In genomic region chr1:200379431-200379755, GRCh38 we compare ENCODE assay signal across 12 cellular contexts. TPM values are rescaled to one million over a fixed set of nuclear protein-coding genes. Genes with fewer than 3 reads are reported as not detected.
DNase-seq lines count a peak whose midpoint lies in the region; ATAC-seq, FAIRE-seq and TF ChIP-seq lines count a peak whose summit lies in the region.
"Had no signal": no experiment of that assay in that cellular context is flagged by ENCODE, and none has a peak within 500 bp of the region (broad histone marks: within the 10 kb centered on the region; RNA-seq: fewer than 3 reads in every experiment).

No MANE protein-coding gene starts in this region.

- no peaks in the 10 kb centered on the region for H3K9me3 ChIP-seq in HEK293 (ENCODE audit: control insufficient read depth, insufficient read depth, low read depth, low read length)
- H3K9me3 ChIP-seq in keratinocyte (ENCODE audit: control insufficient read depth, low read depth, low read length), result no peaks in the 10 kb centered on the region
- H3K9me3 ChIP-seq in MM.1S (replicated peaks; ENCODE audit: insufficient read depth, low read length), result no peaks in the 10 kb centered on the region
- H3K9me3 ChIP-seq: testis had no signal

- H3K9me2 ChIP-seq in MM.1S (replicated peaks; ENCODE audit: insufficient read depth, low read length), result no peaks in the 10 kb centered on the region

- H3K9ac ChIP-seq in keratinocyte (ENCODE audit: control insufficient read depth, extremely low read depth, insufficient read depth, low read length) (peak overlapping the region; percentile 46), MM.1S (ENCODE audit: low read length) (no peak overlapping the region)
- H3K9ac ChIP-seq: neural progenitor cell had no signal

- TF ChIP-seq CTCF in HEK293 (tag by site-specific recombination; IDR thresholded peaks at IDR 0.05), result no peak
- TF ChIP-seq CTCF in keratinocyte (optimal IDR thresholded peaks at IDR 0.05 in 1 of 3, IDR thresholded peaks at IDR 0.05 in 1 of 3, conservative IDR thresholded peaks at IDR 0.05 in 1 of 3; ENCODE audit: extremely low read depth in 1 of 3, insufficient read depth in 2 of 3, low read length in 3 of 3), result no peak
- TF ChIP-seq CTCF in MM.1S (IDR thresholded peaks at IDR 0.05; ENCODE audit: low read length), result no peak

- dilution Hi-C loops in keratinocyte (cut with MboI; ENCODE audit: extremely low pct_ligation_motif_present, low sequenced_read_pairs), result no loop called here

- POLR2A ChIA-PET in HEK293 (lab: Yijun Ruan, JAX), result interaction anchor here (0.7 kb wide), 1 partner anchor 31 kb away, joined by 3 read pairs; the partner anchor contains the start of gene ZNF281

- no peak overlapping the region for H3K4me3 ChIP-seq in HEK293 (ENCODE audit: low read depth, low read length)
- H3K4me3 ChIP-seq in keratinocyte (ENCODE audit: control insufficient read depth in 2 of 3, extremely low read depth in 1 of 3, insufficient read depth in 2 of 3, low read depth in 1 of 3, low read length in 3 of 3), result no peak overlapping the region
- no peak overlapping the region for H3K4me3 ChIP-seq in MM.1S (ENCODE audit: low read length)
- H3K4me3 ChIP-seq: neural progenitor cell, testis had no signal

- FAIRE-seq in keratinocyte (lab: Jason Lieb, UNC), result peak; percentile 81

- H3K4me2 ChIP-seq in keratinocyte (ENCODE audit: control insufficient read depth, extremely low read depth, insufficient read depth, low read depth, low read length) (peak overlapping the region; percentile 74), MM.1S (ENCODE audit: low read depth, low read length) (no peak overlapping the region)
- H3K4me2 ChIP-seq: neural progenitor cell had no signal

- no peak overlapping the region for H2AFZ ChIP-seq in keratinocyte (ENCODE audit: control insufficient read depth, low read length)
- no peak overlapping the region for H2AFZ ChIP-seq in MM.1S (ENCODE audit: low read length)
- H2AFZ ChIP-seq: neural progenitor cell had no signal

- H3K4me1 ChIP-seq in HEK293 (ENCODE audit: control insufficient read depth, insufficient read depth, low read length) (peaks cover 4% of the 10 kb centered on the region; the same call in 1 of the 2 replicates), keratinocyte (ENCODE audit: control insufficient read depth, extremely low read depth, insufficient read depth, low read length) (peaks cover 63% of the 10 kb centered on the region), MM.1S (ENCODE audit: low read length) (no peaks in the 10 kb centered on the region)
- H3K4me1 ChIP-seq: testis had no signal

- H3K79me2 ChIP-seq in keratinocyte (ENCODE audit: control insufficient read depth, insufficient read depth, low read length) (no peaks in the 10 kb centered on the region), MM.1S (ENCODE audit: low read length) (no peaks in the 10 kb centered on the region)

- CTCF ChIA-PET in HEK293 (lab: Yijun Ruan, JAX), result no interaction called here

- H4K20me1 ChIP-seq in keratinocyte (ENCODE audit: control insufficient read depth, extremely low read depth, insufficient read depth, low read length), result no peaks in the 10 kb centered on the region
- H4K20me1 ChIP-seq in MM.1S (ENCODE audit: insufficient read depth, low read length), result no peaks in the 10 kb centered on the region

- no peak for ATAC-seq in HG03457 (IDR thresholded peaks at IDR 0.05; ENCODE audit: unreplicated experiment)

- DNase-seq in A172 (ENCODE audit: low spot score) (peak; percentile 95), amniotic stem cell (lab: John Stamatoyannopoulos, UW) (peak; percentile 66), keratinocyte (ENCODE audit: low read depth, low spot score) (peak; percentile 50), MM.1S (no peak), NCI-H2081 (lab: John Stamatoyannopoulos, UW) (no peak)
- DNase-seq in activated T-cell treated with anti-CD3 and anti-CD28 coated beads, Interleukin-2, amount 50 U/mL, for 1 hour, result no peak
- DNase-seq: AML-193; stimulated activated CD4-positive, alpha-beta T cell treated with anti-CD3 and anti-CD28 coated beads, Interleukin-4, amount 100 ng/mL, for 24 hours; testis had no signal

- no peaks in the 10 kb centered on the region for H3K36me3 ChIP-seq in HEK293 (ENCODE audit: control insufficient read depth in 2 of 2, insufficient read depth in 1 of 2, low read length in 2 of 2)
- H3K36me3 ChIP-seq in keratinocyte (ENCODE audit: control insufficient read depth in 2 of 2, extremely low read depth in 1 of 2, insufficient read depth in 2 of 2, low read length in 2 of 2), result no peaks in the 10 kb centered on the region
- no peaks in the 10 kb centered on the region for H3K36me3 ChIP-seq in MM.1S (replicated peaks; ENCODE audit: insufficient read depth, low read length)
- H3K36me3 ChIP-seq: neural progenitor cell had no signal

- no peaks in the 10 kb centered on the region for H3K9me1 ChIP-seq in keratinocyte (ENCODE audit: control insufficient read depth, extremely low read depth, insufficient read depth, low read length)

- H3F3A ChIP-seq in MM.1S (ENCODE audit: insufficient read depth, low read length), result no peaks in the 10 kb centered on the region

- H3K27me3 ChIP-seq in keratinocyte (ENCODE audit: control insufficient read depth, extremely low read depth, insufficient read depth, low read length) (no peaks in the 10 kb centered on the region), MM.1S (replicated peaks; ENCODE audit: insufficient read depth, low read length) (no peaks in the 10 kb centered on the region)
- H3K27me3 ChIP-seq: neural progenitor cell, testis had no signal

- no peak overlapping the region for H3K27ac ChIP-seq in HEK293 (ENCODE audit: extremely low read depth, low read depth, low read length)
- peak overlapping the region; percentile 70 for H3K27ac ChIP-seq in keratinocyte (ENCODE audit: control insufficient read depth, insufficient read depth, low read length)
- H3K27ac ChIP-seq in MM.1S (ENCODE audit: low read length), result no peak overlapping the region
- H3K27ac ChIP-seq: neural progenitor cell, testis had no signal

TF ChIP-seq in HEK293, 187 proteins besides CTCF, POLR2A, EP300 and RAD21 (continues in another document):
- TF ChIP-seq PRDM6 (tag by site-specific recombination; IDR thresholded peaks at IDR 0.05) (peak; percentile 18; the same call in 1 of the 2 replicates), ZNF18 (tag by site-specific recombination; IDR thresholded peaks at IDR 0.05) (no peak), ZNF302 (tag by site-specific recombination; IDR thresholded peaks at IDR 0.05; ENCODE audit: low read depth) (no peak), GLI2 (tag by site-specific recombination; IDR thresholded peaks at IDR 0.05; ENCODE audit: borderline replicate concordance, low read depth) (no peak), ZFP41 (tag by site-specific recombination; IDR thresholded peaks at IDR 0.05; ENCODE audit: borderline replicate concordance) (no peak), ZNF426 (tag by site-specific recombination; IDR thresholded peaks at IDR 0.05) (no peak), OVOL3 (tag by site-specific recombination; IDR thresholded peaks at IDR 0.05) (no peak), ZNF19 (tag by site-specific recombination; IDR thresholded peaks at IDR 0.05; ENCODE audit: low read depth) (no peak), ZFP37 (tag by site-specific recombination; IDR thresholded peaks at IDR 0.05) (no peak)

RNA-seq across cellular contexts. Expression of gene ZNF281, which starts 30.4 kb away (rescaled TPM):
- 17.1 and 19.1 TPM in 2 replicates for total RNA-seq in A172 (2014; rRNA removed; shearing (Covaris generic))
- 8.7 to 14.7 TPM (median 11.0 TPM) in 3 replicates for polyA plus RNA-seq in keratinocyte
- polyA plus RNA-seq in keratinocyte (2011; ENCODE audit: low read depth), result 10.1 TPM
- 4.7 and 9.6 TPM in 2 replicates for polyA plus RNA-seq in keratinocyte (2011; cell fraction: cytosol; rRNA removed)
- 15.4 and 20.3 TPM in 2 replicates for polyA plus RNA-seq in keratinocyte (2011; cell fraction: nucleus; rRNA removed)
- polyA plus RNA-seq in keratinocyte (2012; ENCODE audit: low replicate concordance), result 10.0 and 15.0 TPM in 2 replicates
- 13.8 to 21.6 TPM (median 17.1 TPM) in 3 replicates for polyA minus RNA-seq in keratinocyte
- 12.9 TPM for polyA minus RNA-seq in keratinocyte (2011; cell fraction: cytosol; rRNA and poly(A)+ RNA removed)
- polyA minus RNA-seq in keratinocyte (2011; cell fraction: nucleus; rRNA and poly(A)+ RNA removed), result 17.0 and 34.3 TPM in 2 replicates

Comparison
In these comparisons a context has a peak if more than half of its experiments do, and no peak if none do; other contexts are left out.
1. DNase-seq: peak in A172 (single experiment), amniotic stem cell (single experiment) and keratinocyte (single experiment); none in MM.1S (single experiment), activated T-cell treated with anti-CD3 and anti-CD28 coated beads, Interleukin-2, amount 50 U/mL, for 1 hour (single experiment) and NCI-H2081 (0 of 2).